In genomic region chr6:68572525-68572924, GRCh38 we compare ENCODE assay signal across 8 cellular contexts.
DNase-seq lines count a peak whose midpoint lies in the region; ATAC-seq and TF ChIP-seq lines count a peak whose summit lies in the region.

No MANE protein-coding gene starts in this region.

- H2AK5ac ChIP-seq in mesendoderm (ENCODE audit: low read length), result no peak overlapping the region

- ATAC-seq in GM18505 (IDR thresholded peaks at IDR 0.05; ENCODE audit: unreplicated experiment) (peak; percentile 81), HG02870 (IDR thresholded peaks at IDR 0.05; ENCODE audit: unreplicated experiment) (peak; percentile 69)
- no peak for ATAC-seq in activated CD8-positive, alpha-beta T cell treated with anti-CD3 and anti-CD28 coated beads, Interleukin-2, amount 10 ng/mL, durations not matched to agents 7 days and 5 days

- no peak overlapping the region for H3K18ac ChIP-seq in mesendoderm (ENCODE audit: low read length)

- no peak overlapping the region for H3K4me3 Mint-ChIP-seq in activated CD8-positive, alpha-beta T cell treated with anti-CD3 and anti-CD28 coated beads, Interleukin-2, amount 10 ng/mL, durations not matched to agents 7 days and 5 days

- no peak overlapping the region for H3K4ac ChIP-seq in mesendoderm (ENCODE audit: low read depth, low read length)

- no peaks in the 10 kb centered on the region for H3K79me2 ChIP-seq in mesendoderm (ENCODE audit: control insufficient read depth, insufficient read depth, low read length)

- peaks cover 2% of the 10 kb centered on the region for H3K27me3 Mint-ChIP-seq in activated CD8-positive, alpha-beta T cell treated with anti-CD3 and anti-CD28 coated beads, Interleukin-2, amount 10 ng/mL, durations not matched to agents 7 days and 5 days (ENCODE audit: low read depth)

- intact Hi-C loops in sigmoid colon (cut with DNase I), result no loop called here

- TF ChIP-seq EP300 in sigmoid colon (IDR thresholded peaks at IDR 0.05), result no peak

- H3K36me3 ChIP-seq in BE2C, result no peaks in the 10 kb centered on the region
- no peaks in the 10 kb centered on the region for H3K36me3 ChIP-seq in mesendoderm (ENCODE audit: control insufficient read depth, insufficient read depth, low read length)
- H3K36me3 ChIP-seq in sigmoid colon, result no peaks in the 10 kb centered on the region

- H3K27ac Mint-ChIP-seq in activated CD8-positive, alpha-beta T cell treated with anti-CD3 and anti-CD28 coated beads, Interleukin-2, amount 10 ng/mL, durations not matched to agents 7 days and 5 days, result no peak overlapping the region

- no peak overlapping the region for H3K56ac ChIP-seq in mesendoderm (ENCODE audit: low read length)

- no CpG with 5 or more reads among the region's 2 CpGs for WGBS in mesendoderm (ENCODE audit: extremely low coverage, insufficient coverage, low lambda C conversion rate)
- WGBS in sigmoid colon, 2 donors, result 77 to 81% methylated on average over 2 of the region's 2 CpGs

- TF ChIP-seq POLR2A in GM18505 (IDR thresholded peaks at IDR 0.05; ENCODE audit: borderline replicate concordance, extremely low read depth, insufficient read depth, insufficient read length), result no peak
- TF ChIP-seq POLR2A in sigmoid colon (IDR thresholded peaks at IDR 0.05), result no peak

- H3K9me3 ChIP-seq in BE2C (peaks cover 2% of the 10 kb centered on the region; the same call in 1 of the 2 replicates), sigmoid colon (peaks cover 0 to 2% (median 0%) of the 10 kb centered on the region in 4 donors)

- H2BK120ac ChIP-seq in mesendoderm (ENCODE audit: low read depth, low read length), result no peak overlapping the region

- no peak overlapping the region for H4K5ac ChIP-seq in mesendoderm (ENCODE audit: low read length)

- H3K4me2 ChIP-seq in mesendoderm (ENCODE audit: low read length), result no peak overlapping the region

- H3K4me3 ChIP-seq in BE2C (ENCODE audit: low read depth, low read length) (no peak overlapping the region), mesendoderm (ENCODE audit: low read length) (no peak overlapping the region), sigmoid colon (no peak overlapping the region)

- no peaks in the 10 kb centered on the region for H3K4me1 Mint-ChIP-seq in activated CD8-positive, alpha-beta T cell treated with anti-CD3 and anti-CD28 coated beads, Interleukin-2, amount 10 ng/mL, durations not matched to agents 7 days and 5 days (ENCODE audit: low read depth)

- no peak overlapping the region for H3K23ac ChIP-seq in mesendoderm (ENCODE audit: low read length)

- TF ChIP-seq CTCF in BE2C (IDR thresholded peaks at IDR 0.05; ENCODE audit: low read depth, low read length) (peak; percentile 86), sigmoid colon (IDR thresholded peaks at IDR 0.05) (no peak)

- no peaks in the 10 kb centered on the region for H3K79me1 ChIP-seq in mesendoderm (ENCODE audit: low read length)

- H3K27me3 ChIP-seq in BE2C (no peaks in the 10 kb centered on the region), mesendoderm (ENCODE audit: insufficient read depth, low read length, poor library complexity) (no peaks in the 10 kb centered on the region), sigmoid colon (peaks cover 0 to 6% (median 0%) of the 10 kb centered on the region in 3 donors)

- H2BK15ac ChIP-seq in mesendoderm (replicated peaks; ENCODE audit: low read depth), result no peak overlapping the region

- H3K9ac ChIP-seq in mesendoderm (ENCODE audit: low read length), result no peak overlapping the region

- H3K9me3 Mint-ChIP-seq in activated CD8-positive, alpha-beta T cell treated with anti-CD3 and anti-CD28 coated beads, Interleukin-2, amount 10 ng/mL, durations not matched to agents 7 days and 5 days (ENCODE audit: insufficient read depth), result no peaks in the 10 kb centered on the region

- H3K27ac ChIP-seq in mesendoderm (ENCODE audit: low read depth, low read length), result no peak overlapping the region
- H3K27ac ChIP-seq in sigmoid colon, result no peak overlapping the region

- DNase-seq in BE2C (peak; percentile 60), NCI-H1436 (lab: John Stamatoyannopoulos, UW) (peak; percentile 73), mesendoderm (peak; percentile 88), hepatic stellate cell (ENCODE audit: low spot score) (no peak), sigmoid colon (no peak)
- peak; percentile 26 for DNase-seq in activated CD8-positive, alpha-beta T cell treated with anti-CD3 and anti-CD28 coated beads, Interleukin-2, amount 10 ng/mL, durations not matched to agents 7 days and 5 days

- no peak overlapping the region for H4K8ac ChIP-seq in mesendoderm (ENCODE audit: low read depth, low read length)

- CTCF ChIA-PET in activated CD8-positive, alpha-beta T cell treated with anti-CD3 and anti-CD28 coated beads, Interleukin-2, amount 10 ng/mL, durations not matched to agents 7 days and 5 days (lab: Charles Lee), result interaction anchor here (1.0 to 1.4 kb wide), 3 partner anchors 11 to 394 kb away, joined by 3 to 5 read pairs (median 3); partner anchors contain the start of gene ADGRB3

- H3K36me3 Mint-ChIP-seq in activated CD8-positive, alpha-beta T cell treated with anti-CD3 and anti-CD28 coated beads, Interleukin-2, amount 10 ng/mL, durations not matched to agents 7 days and 5 days (ENCODE audit: low read depth), result no peaks in the 10 kb centered on the region

- POLR2A ChIA-PET in activated CD8-positive, alpha-beta T cell treated with anti-CD3 and anti-CD28 coated beads, Interleukin-2, amount 10 ng/mL, durations not matched to agents 7 days and 5 days (lab: Charles Lee), result no interaction called here

- H3K4me1 ChIP-seq in BE2C (no peaks in the 10 kb centered on the region), mesendoderm (ENCODE audit: control insufficient read depth, low read depth, low read length) (no peaks in the 10 kb centered on the region), sigmoid colon (no peaks in the 10 kb centered on the region)

- no peak overlapping the region for H2BK5ac ChIP-seq in mesendoderm (ENCODE audit: low read length)

Comparison
In these comparisons a context has a peak if more than half of its experiments do, and no peak if none do; other contexts are left out.
1. DNase-seq: peak in BE2C (single experiment), NCI-H1436 (single experiment), activated CD8-positive, alpha-beta T cell treated with anti-CD3 and anti-CD28 coated beads, Interleukin-2, amount 10 ng/mL, durations not matched to agents 7 days and 5 days (single experiment) and mesendoderm (single experiment); none in hepatic stellate cell (single experiment) and sigmoid colon (single experiment).